In the genomic region with DNA sequence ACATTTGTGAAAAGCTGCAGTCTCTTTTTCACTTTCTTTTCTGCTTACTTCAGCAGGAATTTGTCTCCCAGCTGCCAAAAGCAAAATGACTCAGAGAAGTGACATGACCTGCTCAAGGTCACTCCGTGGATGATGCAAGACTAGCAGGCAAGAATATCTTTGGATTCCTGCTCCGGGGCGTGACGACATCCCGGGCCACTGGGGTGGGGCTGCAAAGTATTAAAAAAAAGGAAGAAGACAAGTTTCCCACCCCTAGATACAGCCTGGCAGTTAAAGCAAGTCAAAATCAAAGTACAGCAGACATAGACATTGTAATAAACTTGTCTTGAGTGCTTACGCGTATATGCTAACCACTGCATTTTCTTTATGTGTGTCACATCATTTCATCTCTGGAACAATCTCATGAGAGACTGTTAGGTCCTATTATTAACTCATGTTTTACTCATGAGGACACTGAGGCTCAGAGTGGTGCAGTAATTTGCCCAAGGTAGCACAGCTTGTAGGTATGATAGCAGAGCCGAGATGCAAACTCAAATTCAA, we compare ENCODE assay signal across 7 cellular contexts.
DNase-seq lines count a peak whose midpoint lies in the region; TF ChIP-seq lines count a peak whose summit lies in the region.

No MANE protein-coding gene starts in this region.

- H3K4me3 Mint-ChIP-seq in nephron progenitor cell: no peak overlapping the region

- H3K27me3 ChIP-seq in neuronal stem cell (ENCODE audit: control insufficient read depth in 3 of 3, insufficient read depth in 3 of 3, low read depth in 1 of 3, low read length in 3 of 3): peaks cover 0 to 8% (median 0%) of the 10 kb centered on the region in 3 experiments

- H2BK12ac ChIP-seq in neuronal stem cell (ENCODE audit: low read length): no peak overlapping the region

- DNase-seq in RPMI7951 (ENCODE audit: low read depth) (peak; percentile 95), epithelial cell of esophagus (ENCODE audit: low read depth) (peak; percentile 81), nephron progenitor cell (no peak), neuronal stem cell (ENCODE audit: low spot score) (no peak), NCI-H446 treated with DMSO at 0.1 percent for 48 hours (lab: John Stamatoyannopoulos, UW) (no peak), GM10248 (ENCODE audit: extremely low spot score) (no peak)

- H4K91ac ChIP-seq in neuronal stem cell (ENCODE audit: low read depth, low read length, poor library complexity): no peak overlapping the region

- no peak overlapping the region for H2BK120ac ChIP-seq in neuronal stem cell (ENCODE audit: low read depth, low read length)

- no peaks in the 10 kb centered on the region for H3K9me3 ChIP-seq in HEK293 (ENCODE audit: control insufficient read depth, insufficient read depth, low read depth, low read length)
- H3K9me3 ChIP-seq in neuronal stem cell (replicated peaks in 1 of 2; ENCODE audit: control insufficient read depth in 2 of 2, insufficient read depth in 1 of 2, low read depth in 1 of 2, low read length in 2 of 2): no peaks in the 10 kb centered on the region

- H3K4me3 ChIP-seq in HEK293 (ENCODE audit: low read depth, low read length): no peak overlapping the region
- no peak overlapping the region for H3K4me3 ChIP-seq in epithelial cell of esophagus (ENCODE audit: low read length)
- H3K4me3 ChIP-seq in neuronal stem cell (ENCODE audit: low read length in 2 of 2): no peak overlapping the region

- H3K18ac ChIP-seq in neuronal stem cell (ENCODE audit: low read length): no peak overlapping the region

- H3K36me3 ChIP-seq in HEK293 (ENCODE audit: control insufficient read depth in 2 of 2, insufficient read depth in 1 of 2, low read length in 2 of 2) (no peaks in the 10 kb centered on the region), neuronal stem cell (replicated peaks in 1 of 2; ENCODE audit: control insufficient read depth in 2 of 2, insufficient read depth in 2 of 2, low read length in 2 of 2) (no peaks in the 10 kb centered on the region)

- CTCF ChIA-PET in HEK293 (lab: Yijun Ruan, JAX) (no interaction called here), GM10248 (lab: Yijun Ruan, JAX) (interaction anchor here (0.9 to 2.5 kb wide), 7 partner anchors 9 to 811 kb away, joined by 3 to 9 read pairs (median 4); no protein-coding TSS in a partner anchor)

- POLR2A ChIA-PET in HEK293 (lab: Yijun Ruan, JAX): no interaction called here
- POLR2A ChIA-PET in GM10248 (lab: Yijun Ruan, JAX): no interaction called here

- no peaks in the 10 kb centered on the region for H3K9me3 Mint-ChIP-seq in nephron progenitor cell

- no peak overlapping the region for H3K9ac ChIP-seq in neuronal stem cell (ENCODE audit: low read depth, low read length, poor library complexity)

- H2AK5ac ChIP-seq in neuronal stem cell (ENCODE audit: low read depth, low read length): no peak overlapping the region

- TF ChIP-seq CTCF in HEK293 (tag by site-specific recombination; IDR thresholded peaks at IDR 0.05): no peak
- no peak for TF ChIP-seq CTCF in epithelial cell of esophagus (IDR thresholded peaks at IDR 0.05; ENCODE audit: insufficient read depth, low read depth, low read length, missing control alignments)
- no peak for TF ChIP-seq CTCF in nephron progenitor cell (IDR thresholded peaks at IDR 0.05)
- no peak for TF ChIP-seq CTCF in GM10248 (IDR thresholded peaks at IDR 0.05; ENCODE audit: control extremely low read depth, extremely low read depth, low read depth, missing control alignments)

- no peak overlapping the region for H2BK15ac ChIP-seq in neuronal stem cell (ENCODE audit: low read length)

- no peak overlapping the region for H4K8ac ChIP-seq in neuronal stem cell (ENCODE audit: low read depth, low read length)

- no peaks in the 10 kb centered on the region for H3K36me3 Mint-ChIP-seq in nephron progenitor cell (ENCODE audit: low read depth)

- no peak overlapping the region for H2BK5ac ChIP-seq in neuronal stem cell (ENCODE audit: low read length)

- H3K79me1 ChIP-seq in neuronal stem cell (ENCODE audit: low read depth, low read length): no peaks in the 10 kb centered on the region

- WGBS in neuronal stem cell (ENCODE audit: extremely low coverage in 2 of 2, insufficient read length in 2 of 2, insufficient replicate concordance in 1 of 2), 2 donors: no CpG with 5 or more reads among the region's 8 CpGs

- H3K27ac ChIP-seq in HEK293 (ENCODE audit: extremely low read depth, low read depth, low read length) (no peak overlapping the region), neuronal stem cell (replicated peaks; ENCODE audit: low read length) (no peak overlapping the region)

- H3K4me1 ChIP-seq in HEK293 (ENCODE audit: control insufficient read depth, insufficient read depth, low read length): peaks cover 12% of the 10 kb centered on the region; the same call in 1 of the 2 replicates
- peaks cover 12 to 21% of the 10 kb centered on the region in 2 donors for H3K4me1 ChIP-seq in neuronal stem cell (ENCODE audit: control insufficient read depth in 2 of 2, insufficient read depth in 1 of 2, low read depth in 1 of 2, low read length in 2 of 2)

- H2AFZ ChIP-seq in neuronal stem cell (ENCODE audit: low read length): no peak overlapping the region

- no peak overlapping the region for H3K14ac ChIP-seq in neuronal stem cell (ENCODE audit: low read length)

- peak overlapping the region; percentile 20 for H3K27ac Mint-ChIP-seq in nephron progenitor cell

- peaks cover 16% of the 10 kb centered on the region for H3K27me3 Mint-ChIP-seq in nephron progenitor cell (ENCODE audit: low read depth, poor library complexity)

- H3K4me1 Mint-ChIP-seq in nephron progenitor cell: peaks cover 82% of the 10 kb centered on the region

- H3K4ac ChIP-seq in neuronal stem cell (ENCODE audit: low read length): no peak overlapping the region

- H3K23ac ChIP-seq in neuronal stem cell (ENCODE audit: low read depth, low read length, poor library complexity): no peak overlapping the region

- no peak overlapping the region for H3K4me2 ChIP-seq in neuronal stem cell (ENCODE audit: insufficient read depth, low read length, poor library complexity, severe bottlenecking)

TF ChIP-seq in HEK293, 187 proteins besides CTCF, POLR2A, EP300 and RAD21 (continues in another document):
- TF ChIP-seq, protein P1, sequence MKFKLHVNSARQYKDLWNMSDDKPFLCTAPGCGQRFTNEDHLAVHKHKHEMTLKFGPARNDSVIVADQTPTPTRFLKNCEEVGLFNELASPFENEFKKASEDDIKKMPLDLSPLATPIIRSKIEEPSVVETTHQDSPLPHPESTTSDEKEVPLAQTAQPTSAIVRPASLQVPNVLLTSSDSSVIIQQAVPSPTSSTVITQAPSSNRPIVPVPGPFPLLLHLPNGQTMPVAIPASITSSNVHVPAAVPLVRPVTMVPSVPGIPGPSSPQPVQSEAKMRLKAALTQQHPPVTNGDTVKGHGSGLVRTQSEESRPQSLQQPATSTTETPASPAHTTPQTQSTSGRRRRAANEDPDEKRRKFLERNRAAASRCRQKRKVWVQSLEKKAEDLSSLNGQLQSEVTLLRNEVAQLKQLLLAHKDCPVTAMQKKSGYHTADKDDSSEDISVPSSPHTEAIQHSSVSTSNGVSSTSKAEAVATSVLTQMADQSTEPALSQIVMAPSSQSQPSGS (tag by site-specific recombination; IDR thresholded peaks at IDR 0.05; ENCODE audit: low read depth): peak; percentile 37; the same call in 1 of the 2 replicates
- TF ChIP-seq ZNF366 (tag by site-specific recombination; conservative IDR thresholded peaks at IDR 0.05) (peak; percentile 32; the same call in 1 of the 2 replicates), ZNF768 (tag by site-specific recombination; IDR thresholded peaks at IDR 0.05) (0 out of 2 replicates have a peak, but pooled peaks have one; percentile 53), IKZF3 (tag by site-specific recombination; IDR thresholded peaks at IDR 0.05) (0 out of 2 replicates have a peak, but pooled peaks have one; percentile 36), ZNF660 (tag by site-specific recombination; IDR thresholded peaks at IDR 0.05) (peak; percentile 84), ZNF274 (IDR thresholded peaks at IDR 0.05; ENCODE audit: low read length) (no peak), ZNF274 (tag by site-specific recombination; IDR thresholded peaks at IDR 0.05; ENCODE audit: borderline replicate concordance) (no peak), ZBTB17 (tag by site-specific recombination; IDR thresholded peaks at IDR 0.05) (peak; percentile 30; the same call in 1 of the 2 replicates), ZFP41 (tag by site-specific recombination; IDR thresholded peaks at IDR 0.05; ENCODE audit: borderline replicate concordance) (no peak), BCL11A (tag by site-specific recombination; IDR thresholded peaks at IDR 0.05; ENCODE audit: low read depth) (0 out of 2 replicates have a peak, but pooled peaks have one; percentile 37), ZNF629 (tag by site-specific recombination; IDR thresholded peaks at IDR 0.05) (peak; percentile 95), ZBTB21 (tag by site-specific recombination; IDR thresholded peaks at IDR 0.05) (peak; percentile 82)
- TF ChIP-seq, protein P2, sequence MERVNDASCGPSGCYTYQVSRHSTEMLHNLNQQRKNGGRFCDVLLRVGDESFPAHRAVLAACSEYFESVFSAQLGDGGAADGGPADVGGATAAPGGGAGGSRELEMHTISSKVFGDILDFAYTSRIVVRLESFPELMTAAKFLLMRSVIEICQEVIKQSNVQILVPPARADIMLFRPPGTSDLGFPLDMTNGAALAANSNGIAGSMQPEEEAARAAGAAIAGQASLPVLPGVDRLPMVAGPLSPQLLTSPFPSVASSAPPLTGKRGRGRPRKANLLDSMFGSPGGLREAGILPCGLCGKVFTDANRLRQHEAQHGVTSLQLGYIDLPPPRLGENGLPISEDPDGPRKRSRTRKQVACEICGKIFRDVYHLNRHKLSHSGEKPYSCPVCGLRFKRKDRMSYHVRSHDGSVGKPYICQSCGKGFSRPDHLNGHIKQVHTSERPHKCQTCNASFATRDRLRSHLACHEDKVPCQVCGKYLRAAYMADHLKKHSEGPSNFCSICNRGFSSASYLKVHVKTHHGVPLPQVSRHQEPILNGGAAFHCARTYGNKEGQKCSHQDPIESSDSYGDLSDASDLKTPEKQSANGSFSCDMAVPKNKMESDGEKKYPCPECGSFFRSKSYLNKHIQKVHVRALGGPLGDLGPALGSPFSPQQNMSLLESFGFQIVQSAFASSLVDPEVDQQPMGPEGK (tag by site-specific recombination; IDR thresholded peaks at IDR 0.05): peak; percentile 29; the same call in 1 of the 2 replicates

Comparison
In these comparisons a context has a peak if more than half of its experiments do, and no peak if none do; other contexts are left out.
1. DNase-seq: peak in RPMI7951 (single experiment) and epithelial cell of esophagus (single experiment); none in nephron progenitor cell (single experiment), neuronal stem cell (single experiment), NCI-H446 treated with DMSO at 0.1 percent for 48 hours (single experiment) and GM10248 (single experiment).